Comparison of ENCODE assay signal across 17 cellular contexts in genomic region chr6:21375206-21375605, GRCh38.
DNase-seq lines count a peak whose midpoint lies in the region; ATAC-seq and TF ChIP-seq lines count a peak whose summit lies in the region.
"Had no signal": no experiment of that assay in that cellular context is flagged by ENCODE, and none has a peak within 500 bp of the region (broad histone marks: within the 10 kb centered on the region; RNA-seq: fewer than 3 reads in every experiment).

No MANE protein-coding gene starts in this region.

- no peak for TF ChIP-seq POLR2A in prostate gland (IDR thresholded peaks at IDR 0.05)

- H3K27ac ChIP-seq in prostate gland, result no peak overlapping the region
- H3K27ac ChIP-seq: dorsolateral prefrontal cortex, esophagus muscularis mucosa had no signal

- no peak overlapping the region for H3K4me3 ChIP-seq in prostate gland
- H3K4me3 ChIP-seq: dorsolateral prefrontal cortex, esophagus muscularis mucosa had no signal

- DNase-seq in germinal center (ENCODE audit: low spot score) (peak; percentile 21), prostate gland (ENCODE audit: low spot score) (no peak), NCI-H774 (lab: John Stamatoyannopoulos, UW) (no peak), anterior cingulate cortex (lab: John Stamatoyannopoulos, UW) (no peak)
- DNase-seq: activated CD8-positive, alpha-beta memory T cell treated with anti-CD3 and anti-CD28 coated beads, Interleukin-2, amount 10 ng/mL, durations not matched to agents 7 days and 5 days; activated naive CD4-positive, alpha-beta T cell; dorsolateral prefrontal cortex; HFFc6; Kasumi-1; kidney glomerular epithelial cell; NCI-H187; NCI-H69 had no signal

- H3K9me3 ChIP-seq in prostate gland, result no peaks in the 10 kb centered on the region
- H3K9me3 ChIP-seq: esophagus muscularis mucosa had no signal

- no peak for TF ChIP-seq CTCF in prostate gland (IDR thresholded peaks at IDR 0.05)

- ATAC-seq in GM18511 (IDR thresholded peaks at IDR 0.05; ENCODE audit: unreplicated experiment), result peak; percentile 75
- peak; percentile 74 for ATAC-seq in GM21447 (IDR thresholded peaks at IDR 0.05; ENCODE audit: unreplicated experiment)
- ATAC-seq in HG02973 (IDR thresholded peaks at IDR 0.05; ENCODE audit: unreplicated experiment), result peak; percentile 64
- ATAC-seq in GM21576 (IDR thresholded peaks at IDR 0.05; ENCODE audit: unreplicated experiment), result no peak
- ATAC-seq: activated CD8-positive, alpha-beta memory T cell treated with anti-CD3 and anti-CD28 coated beads, Interleukin-2, amount 10 ng/mL, durations not matched to agents 7 days and 5 days had no signal

- intact Hi-C loops in prostate gland (cut with DNase I), result no loop called here

- no peaks in the 10 kb centered on the region for H3K36me3 ChIP-seq in prostate gland
- H3K36me3 ChIP-seq: esophagus muscularis mucosa had no signal

- H3K4me1 ChIP-seq in prostate gland (replicated peaks), result no peaks in the 10 kb centered on the region

- WGBS in prostate gland, result 80% methylated on average over 5 of the region's 5 CpGs

- H3K27me3 ChIP-seq in prostate gland (replicated peaks; ENCODE audit: insufficient read depth), result no peaks in the 10 kb centered on the region
- H3K27me3 ChIP-seq: dorsolateral prefrontal cortex, esophagus muscularis mucosa had no signal
